ENCODE assay signal across 24 cellular contexts in genomic region chr4:76216975-76217814, GRCh38. TPM values are rescaled to one million over a fixed set of nuclear protein-coding genes. Genes with fewer than 3 reads are reported as not detected.
DNase-seq lines count a peak whose midpoint lies in the region; ATAC-seq, FAIRE-seq and TF ChIP-seq lines count a peak whose summit lies in the region.
"Had no signal": no experiment of that assay in that cellular context is flagged by ENCODE, and none has a peak within 500 bp of the region (broad histone marks: within the 10 kb centered on the region; RNA-seq: fewer than 3 reads in every experiment).

No MANE protein-coding gene starts in this region.

- H3K27me3 ChIP-seq in small intestine (ENCODE audit: control insufficient read depth in 2 of 2, insufficient read depth in 2 of 2, low read length in 2 of 2) (no peaks in the 10 kb centered on the region), gastroesophageal sphincter (no peaks in the 10 kb centered on the region)
- H3K27me3 ChIP-seq: BLaER1, uterus had no signal

- TF ChIP-seq EP300 in gastroesophageal sphincter (IDR thresholded peaks at IDR 0.05) = no peak

- H3K4me1 ChIP-seq in small intestine (ENCODE audit: control insufficient read depth in 2 of 2, insufficient read depth in 1 of 2, low read depth in 1 of 2, low read length in 1 of 2) (peaks cover 7 to 11% of the 10 kb centered on the region in 2 donors), gastroesophageal sphincter (peaks cover 0 to 32% (median 5%) of the 10 kb centered on the region in 3 donors)

- WGBS in small intestine, 3 donors = 66 to 85% (median 74%) methylated on average over 6 of the region's 6 CpGs
- WGBS in gastroesophageal sphincter (ENCODE audit: low coverage in 1 of 2), 2 donors = 90 to 98% methylated on average over 3 to 6 of the region's 6 CpGs

- H3K4me3 ChIP-seq in epithelial cell of esophagus (ENCODE audit: low read length) (no peak overlapping the region), small intestine (ENCODE audit: low read depth in 1 of 2, low read length in 2 of 2) (no peak overlapping the region), gastroesophageal sphincter (no peak overlapping the region)
- H3K4me3 ChIP-seq: A549, BLaER1, skin epidermis, uterus had no signal

- TF ChIP-seq CTCF in epithelial cell of esophagus (IDR thresholded peaks at IDR 0.05; ENCODE audit: insufficient read depth, low read depth, low read length, missing control alignments) = no peak
- no peak for TF ChIP-seq CTCF in gastroesophageal sphincter (IDR thresholded peaks at IDR 0.05)

- peak; percentile 13 for DNase-seq in NCI-H146 (lab: John Stamatoyannopoulos, UW)
- DNase-seq in NCI-H146 treated with DMSO at 0.1 percent for 48 hours (lab: John Stamatoyannopoulos, UW; ENCODE audit: unreplicated experiment) = no peak
- peak; percentile 19 for DNase-seq in NCI-H82 (lab: John Stamatoyannopoulos, UW)
- peak; percentile 64 for DNase-seq in epithelial cell of esophagus (ENCODE audit: low read depth)
- peak; percentile 59 for DNase-seq in small intestine
- no peak for DNase-seq in medulla oblongata (ENCODE audit: extremely low spot score)
- DNase-seq in 8988T = no peak
- DNase-seq: activated B cell treated with CpG ODN at 0.5 μM for 24 hours; H9; hippocampal formation; islet precursor cell; mesenchymal stem cell; naive thymus-derived CD4-positive, alpha-beta T cell; NCI-H1694 treated with DMSO at 0.1 percent for 48 hours; posterior cingulate gyrus; SHP77 treated with DMSO at 0.1 percent for 48 hours; stimulated activated CD4-positive, alpha-beta T cell treated with anti-CD3 and anti-CD28 coated beads, Interleukin-4, amount 100 ng/mL, for 4 hours; uterus had no signal

- no peak for TF ChIP-seq POLR2A in gastroesophageal sphincter (IDR thresholded peaks at IDR 0.05)

- H3K36me3 ChIP-seq in small intestine (ENCODE audit: control insufficient read depth in 2 of 2, insufficient read depth in 2 of 2, low read length in 2 of 2) = no peaks in the 10 kb centered on the region
- H3K36me3 ChIP-seq in gastroesophageal sphincter = no peaks in the 10 kb centered on the region
- H3K36me3 ChIP-seq: BLaER1, uterus had no signal

- H3K27ac ChIP-seq in small intestine (ENCODE audit: low read depth in 1 of 2, low read length in 1 of 2) (no peak overlapping the region), gastroesophageal sphincter (no peak overlapping the region)
- H3K27ac ChIP-seq: BLaER1, skin epidermis, uterus had no signal

- no peak for ATAC-seq in gastroesophageal sphincter
- ATAC-seq: A549; naive thymus-derived CD4-positive, alpha-beta T cell had no signal

- FAIRE-seq in small intestine (lab: Jason Lieb, UNC) = no peak
- FAIRE-seq: A549, endometrium, HTR-8/SVneo had no signal

- H3K9me3 ChIP-seq in small intestine (ENCODE audit: control insufficient read depth, low read depth) (no peaks in the 10 kb centered on the region), gastroesophageal sphincter (no peaks in the 10 kb centered on the region)
- H3K9me3 ChIP-seq: A549, BLaER1, uterus had no signal

RNA-seq across cellular contexts. Expression of gene SCARB2, which starts 3.6 kb away (rescaled TPM):
- 10 to 100 TPM; 27.7 to 61.0 (median 34.9) TPM for polyA plus RNA-seq in small intestine
- 100 to 1,000 TPM; 121 to 169 (median 130) TPM for total RNA-seq in gastroesophageal sphincter

RNA-seq across cellular contexts. Expression of gene FAM47E, which starts 34.3 kb away (rescaled TPM):
- 1 to 10 TPM; 1.8 to 7.6 (median 3.0) TPM for polyA plus RNA-seq in small intestine
- 1 to 10 TPM; 1.1 to 6.2 (median 4.0) TPM for total RNA-seq in gastroesophageal sphincter
- total RNA-seq: activated B cell treated with CpG ODN at 0.5 μM for 24 hours had no signal

Comparison
In these comparisons a context has a peak if more than half of its experiments do, and no peak if none do; other contexts are left out.
1. DNase-seq: peak in NCI-H146 (single experiment), NCI-H82 (single experiment), epithelial cell of esophagus (single experiment) and small intestine (single experiment); none in NCI-H146 treated with DMSO at 0.1 percent for 48 hours (single experiment), medulla oblongata (single experiment) and 8988T (single experiment).